8 cellular contexts compared by ENCODE assay signal in genomic region chr15:84928843-84929168, GRCh38. TPM values are rescaled to one million over a fixed set of nuclear protein-coding genes. Genes with fewer than 3 reads are reported as not detected.
"Had no signal": no experiment of that assay in that cellular context is flagged by ENCODE, and none has a peak within 500 bp of the region (broad histone marks: within the 10 kb centered on the region; RNA-seq: fewer than 3 reads in every experiment).

No MANE protein-coding gene starts in this region.

- H3K36me3 Mint-ChIP-seq: activated naive CD8-positive, alpha-beta T cell treated with anti-CD3 and anti-CD28 coated beads, Interleukin-2, amount 10 ng/mL, durations not matched to agents 7 days and 5 days had no signal

- H3K4me3 ChIP-seq: adrenal gland, MG63 had no signal

- H3K4me3 Mint-ChIP-seq: activated CD8-positive, alpha-beta T cell treated with anti-CD3 and anti-CD28 coated beads for 36 hours; activated naive CD8-positive, alpha-beta T cell treated with anti-CD3 and anti-CD28 coated beads, Interleukin-2, amount 10 ng/mL, durations not matched to agents 7 days and 5 days had no signal

- FAIRE-seq: bronchial epithelial cell had no signal

- H3K27me3 ChIP-seq: adrenal gland, MG63 had no signal

- H3K36me3 ChIP-seq: adrenal gland, MG63 had no signal

- H3K9me3 ChIP-seq: adrenal gland, MG63 had no signal

- H3K27me3 Mint-ChIP-seq: activated CD8-positive, alpha-beta T cell treated with anti-CD3 and anti-CD28 coated beads for 36 hours had no signal

- H3K9me3 Mint-ChIP-seq: activated CD8-positive, alpha-beta T cell treated with anti-CD3 and anti-CD28 coated beads for 36 hours; activated naive CD8-positive, alpha-beta T cell treated with anti-CD3 and anti-CD28 coated beads, Interleukin-2, amount 10 ng/mL, durations not matched to agents 7 days and 5 days had no signal

RNA-seq across cellular contexts. Expression of gene SLC28A1, which starts 44.3 kb away (rescaled TPM):
- total RNA-seq: activated CD8-positive, alpha-beta T cell treated with anti-CD3 and anti-CD28 coated beads for 36 hours; activated naive CD8-positive, alpha-beta T cell treated with anti-CD3 and anti-CD28 coated beads, Interleukin-2, amount 10 ng/mL, durations not matched to agents 7 days and 5 days; bronchial epithelial cell; LHCN-M2; RPMI7951; T-helper 1 cell treated with Interleukin-12 subunit alpha and Interleukin-12 subunit beta and Interleukin-4 antibody, amounts not matched to agents 30 ng/mL and 1 ng/mL, for 36 hours had no signal
